3 cellular contexts compared by ENCODE assay signal in genomic region chr3:82262193-82262592, GRCh38.
TF ChIP-seq lines count a peak whose summit lies in the region.

No MANE protein-coding gene starts in this region.

TF ChIP-seq in A549, 52 proteins besides CTCF, POLR2A, EP300 and RAD21:
- TF ChIP-seq PBX3 (IDR thresholded peaks at IDR 0.05) (no peak), MAFK (IDR thresholded peaks at IDR 0.05; ENCODE audit: partially characterized antibody) (peak; percentile 76)

TF ChIP-seq in IMR-90, 13 proteins besides CTCF, POLR2A, EP300 and RAD21:
- TF ChIP-seq USF2 (IDR thresholded peaks at IDR 0.05; ENCODE audit: low read depth, low read length) = no peak
- TF ChIP-seq MAFK (IDR thresholded peaks at IDR 0.05; ENCODE audit: low read depth, low read length) = peak; percentile 83
- no peak for TF ChIP-seq ELK1 (IDR thresholded peaks at IDR 0.05; ENCODE audit: borderline replicate concordance, low read depth, low read length)
- no peak for TF ChIP-seq MXI1 (IDR thresholded peaks at IDR 0.05; ENCODE audit: borderline replicate concordance, low read depth, low read length)
TF ChIP-seq in IMR-90: peak in this region for 1.

TF ChIP-seq in H1, 55 proteins besides CTCF, POLR2A, EP300 and RAD21:
- TF ChIP-seq MAFK (IDR thresholded peaks at IDR 0.05; ENCODE audit: low read depth, low read length) (peak; percentile 36; the same call in 1 of the 2 replicates), JUND (IDR thresholded peaks at IDR 0.05; ENCODE audit: low read length) (no peak)
